In the genomic region with DNA sequence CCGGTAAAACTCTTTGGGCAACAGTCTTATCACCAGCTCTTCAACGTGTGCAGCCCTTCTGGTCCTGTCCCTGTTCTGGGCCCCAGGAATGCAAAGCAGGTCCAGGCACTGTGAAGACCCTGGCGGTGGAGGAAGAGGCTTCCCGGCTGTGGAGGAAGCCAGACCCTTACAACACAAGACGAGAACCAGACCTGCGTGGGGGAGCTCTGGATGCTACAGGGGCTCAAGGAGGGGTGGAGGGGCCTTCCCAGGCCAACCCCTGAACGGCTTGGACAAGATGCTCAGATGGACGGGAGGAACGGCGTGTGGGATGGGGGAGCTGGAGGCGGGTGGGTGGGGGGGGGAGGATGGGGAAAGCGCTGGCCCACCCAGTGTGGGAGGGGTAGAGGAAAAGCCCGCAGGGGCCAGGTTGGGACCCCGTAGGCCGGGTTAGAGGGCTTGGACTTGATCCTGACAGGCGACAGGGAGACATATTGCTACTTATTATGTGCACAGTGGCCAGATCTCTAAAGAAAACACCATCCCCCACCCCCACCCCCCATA, we compare ENCODE assay signal across 15 cellular contexts. TPM values are rescaled to one million over a fixed set of nuclear protein-coding genes. Genes with fewer than 3 reads are reported as not detected.
DNase-seq lines count a peak whose midpoint lies in the region; ATAC-seq, FAIRE-seq and TF ChIP-seq lines count a peak whose summit lies in the region.
"Had no signal": no experiment of that assay in that cellular context is flagged by ENCODE, and none has a peak within 500 bp of the region (broad histone marks: within the 10 kb centered on the region; RNA-seq: fewer than 3 reads in every experiment).

No MANE protein-coding gene starts in this region.

- TF ChIP-seq CTCF in endodermal cell (conservative IDR thresholded peaks at IDR 0.05) (no peak), neutrophil (IDR thresholded peaks at IDR 0.05) (no peak), D721Med (IDR thresholded peaks at IDR 0.05; ENCODE audit: insufficient read depth, missing control alignments) (no peak)

- H3K4me3 ChIP-seq in endodermal cell (ENCODE audit: low read length) (peak overlapping the region; percentile 68), neutrophil (ENCODE audit: low read depth in 1 of 2, low read length in 1 of 2) (peak overlapping the region; percentile 38 to 66)
- H3K4me3 ChIP-seq: A549 had no signal

- peaks cover 6% of the 10 kb centered on the region for H3K36me3 Mint-ChIP-seq in activated CD4-positive, alpha-beta T cell treated with anti-CD3 and anti-CD28 coated beads, Interleukin-2, amount 10 ng/mL, durations not matched to agents 24 days and 14 days (ENCODE audit: low read depth)
- H3K36me3 Mint-ChIP-seq in endodermal cell (ENCODE audit: low read depth) = no peaks in the 10 kb centered on the region
- H3K36me3 Mint-ChIP-seq: IgD-negative memory B cell had no signal

- H3K9me3 ChIP-seq in endodermal cell (ENCODE audit: control insufficient read depth, low read length) = no peaks in the 10 kb centered on the region
- H3K9me3 ChIP-seq in neutrophil = no peaks in the 10 kb centered on the region
- H3K9me3 ChIP-seq: A549 had no signal

- H3K4me3 Mint-ChIP-seq in activated CD4-positive, alpha-beta T cell treated with anti-CD3 and anti-CD28 coated beads, Interleukin-2, amount 10 ng/mL, durations not matched to agents 24 days and 14 days = peak overlapping the region; percentile 23
- H3K4me3 Mint-ChIP-seq in endodermal cell = peak overlapping the region; percentile 44

- H3K27me3 ChIP-seq in endodermal cell (ENCODE audit: control insufficient read depth, insufficient read depth, low read length, poor library complexity, severe bottlenecking) (peaks cover 100% of the 10 kb centered on the region), neutrophil (peaks cover 100% of the 10 kb centered on the region)

- H3K9ac ChIP-seq in endodermal cell (ENCODE audit: extremely low read depth, low read length, poor library complexity, severe bottlenecking) = no peak overlapping the region

- intact Hi-C loops in activated CD4-positive, alpha-beta T cell treated with anti-CD3 and anti-CD28 coated beads, Interleukin-2, amount 10 ng/mL, durations not matched to agents 24 days and 14 days (cut with micrococcal nuclease) = loop anchor here (10.0 kb wide), 1 partner anchor 174 kb away; no protein-coding TSS in a partner anchor

- H3K4me1 Mint-ChIP-seq in activated CD4-positive, alpha-beta T cell treated with anti-CD3 and anti-CD28 coated beads, Interleukin-2, amount 10 ng/mL, durations not matched to agents 24 days and 14 days = peaks cover 19% of the 10 kb centered on the region
- H3K4me1 Mint-ChIP-seq in endodermal cell = peaks cover 16% of the 10 kb centered on the region

- DNase-seq in activated CD4-positive, alpha-beta T cell treated with anti-CD3 and anti-CD28 coated beads, Interleukin-2, amount 10 ng/mL, durations not matched to agents 24 days and 14 days = no peak
- no peak for DNase-seq in activated CD4-positive, alpha-beta T cell treated with anti-CD3 and anti-CD28 coated beads for 48 hours
- DNase-seq in NCI-H526 treated with DMSO at 0.1 percent for 48 hours (lab: John Stamatoyannopoulos, UW) (peak; percentile 38), endodermal cell (peak; percentile 50), D721Med (ENCODE audit: insufficient read length, low spot score) (no peak)
- no peak for DNase-seq in activated CD8-positive, alpha-beta memory T cell treated with anti-CD3 and anti-CD28 coated beads, Interleukin-2, amount 50 U/mL, for 4 hours
- DNase-seq: amniotic stem cell, dermis blood vessel endothelial cell, NCI-H524 treated with DMSO at 0.1 percent for 48 hours, RPMI8226, T-helper 9 cell had no signal

- peaks cover 5% of the 10 kb centered on the region for H3K4me1 ChIP-seq in endodermal cell (ENCODE audit: control insufficient read depth, insufficient read depth, low read length)
- H3K4me1 ChIP-seq in neutrophil (ENCODE audit: control insufficient read depth in 1 of 2, insufficient read depth in 1 of 2, low read depth in 1 of 2, low read length in 1 of 2) = peaks cover 53 to 67% of the 10 kb centered on the region in 2 experiments
- H3K4me1 ChIP-seq: A549 had no signal

- H3K27ac ChIP-seq in endodermal cell (ENCODE audit: low read depth, low read length) (no peak overlapping the region), neutrophil (no peak overlapping the region)
- H3K27ac ChIP-seq: A549 had no signal

- peaks cover 6% of the 10 kb centered on the region for H3K9me3 Mint-ChIP-seq in activated CD4-positive, alpha-beta T cell treated with anti-CD3 and anti-CD28 coated beads, Interleukin-2, amount 10 ng/mL, durations not matched to agents 24 days and 14 days
- no peaks in the 10 kb centered on the region for H3K9me3 Mint-ChIP-seq in endodermal cell
- H3K9me3 Mint-ChIP-seq: IgD-negative memory B cell had no signal

- peak overlapping the region; percentile 20 for H3K27ac Mint-ChIP-seq in activated CD4-positive, alpha-beta T cell treated with anti-CD3 and anti-CD28 coated beads, Interleukin-2, amount 10 ng/mL, durations not matched to agents 24 days and 14 days
- H3K27ac Mint-ChIP-seq in endodermal cell = no peak overlapping the region

- 29% methylated on average over 10 of the region's 16 CpGs; no CpG with 5 or more reads in 1 of the 2 experiments for WGBS in endodermal cell (ENCODE audit: insufficient coverage in 1 of 2, insufficient read length in 1 of 2), 2 experiments

- H3K27me3 Mint-ChIP-seq in activated CD4-positive, alpha-beta T cell treated with anti-CD3 and anti-CD28 coated beads, Interleukin-2, amount 10 ng/mL, durations not matched to agents 24 days and 14 days = peaks cover 85% of the 10 kb centered on the region
- H3K27me3 Mint-ChIP-seq in endodermal cell (ENCODE audit: insufficient read depth) = peaks cover 99% of the 10 kb centered on the region

- no peak for FAIRE-seq in D721Med (lab: Jason Lieb, UNC)
- FAIRE-seq: A549 had no signal

- ATAC-seq in HG03469 (IDR thresholded peaks at IDR 0.05; ENCODE audit: unreplicated experiment) = no peak
- ATAC-seq: A549 had no signal

- no peaks in the 10 kb centered on the region for H3K36me3 ChIP-seq in endodermal cell (ENCODE audit: control insufficient read depth, insufficient read depth, low read length)
- no peaks in the 10 kb centered on the region for H3K36me3 ChIP-seq in neutrophil

RNA-seq across cellular contexts. Expression of a gene that starts 5.1 kb away (rescaled TPM):
- total RNA-seq in activated CD4-positive, alpha-beta T cell treated with anti-CD3 and anti-CD28 coated beads, Interleukin-2, amount 10 ng/mL, durations not matched to agents 24 days and 14 days = not detected in 2 replicates
- total RNA-seq in endodermal cell = under 1 TPM in 1 of 2 donors, not detected in 1; 0.53 TPM
- 2.7 TPM for polyA plus RNA-seq in endodermal cell (2013, experiment 1 of 2)
- polyA plus RNA-seq in endodermal cell (2013, experiment 2 of 2) = 2.9 TPM
- total RNA-seq: dermis blood vessel endothelial cell had no signal
- polyA plus RNA-seq: A549, IgD-negative memory B cell had no signal

RNA-seq across cellular contexts. Expression of a gene that starts 49.3 kb away (rescaled TPM):
- not detected in 2 replicates for total RNA-seq in activated CD4-positive, alpha-beta T cell treated with anti-CD3 and anti-CD28 coated beads, Interleukin-2, amount 10 ng/mL, durations not matched to agents 24 days and 14 days
- under 1 TPM in 1 of 2 donors, not detected in 1; 0.48 TPM for total RNA-seq in endodermal cell
- polyA plus RNA-seq in endodermal cell (2013, experiment 1 of 2) = 2.7 TPM
- 3.6 TPM for polyA plus RNA-seq in endodermal cell (2013, experiment 2 of 2)
- total RNA-seq: dermis blood vessel endothelial cell had no signal
- polyA plus RNA-seq: A549, IgD-negative memory B cell had no signal

Comparison
In these comparisons a context has a peak if more than half of its experiments do, and no peak if none do; other contexts are left out.
1. DNase-seq: peak in NCI-H526 treated with DMSO at 0.1 percent for 48 hours (single experiment) and endodermal cell (single experiment); none in activated CD4-positive, alpha-beta T cell treated with anti-CD3 and anti-CD28 coated beads, Interleukin-2, amount 10 ng/mL, durations not matched to agents 24 days and 14 days (single experiment), activated CD4-positive, alpha-beta T cell treated with anti-CD3 and anti-CD28 coated beads for 48 hours (single experiment), D721Med (single experiment) and activated CD8-positive, alpha-beta memory T cell treated with anti-CD3 and anti-CD28 coated beads, Interleukin-2, amount 50 U/mL, for 4 hours (single experiment).